Comparison of ENCODE assay signal across 8 cellular contexts in the genomic region with DNA sequence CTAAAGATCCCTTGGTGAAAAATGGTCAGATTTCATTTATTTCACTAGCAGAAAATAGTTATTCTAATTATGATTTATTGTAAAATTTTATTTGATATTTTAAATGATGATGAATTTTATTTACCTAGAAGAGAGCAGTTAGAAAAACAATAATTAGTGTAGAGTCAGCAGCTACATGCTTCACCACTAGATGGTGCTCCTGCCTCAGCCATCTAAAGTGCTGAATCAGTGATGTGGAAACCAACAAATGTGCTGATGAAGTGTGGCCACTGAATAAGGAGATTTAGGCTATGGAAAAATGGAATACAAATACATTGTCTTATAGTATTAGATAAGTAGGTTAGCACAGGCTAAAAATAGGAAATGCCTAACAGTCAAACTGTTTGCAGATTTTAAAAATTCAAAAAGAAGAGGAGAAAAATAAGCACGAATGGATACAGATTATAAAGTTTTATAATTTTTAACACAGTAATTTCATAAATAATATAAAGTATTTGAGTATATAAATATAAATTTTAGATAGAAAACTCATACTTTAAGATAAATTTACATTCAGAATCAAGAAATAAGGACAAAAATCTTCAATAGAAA.
DNase-seq lines count a peak whose midpoint lies in the region; ATAC-seq, FAIRE-seq and TF ChIP-seq lines count a peak whose summit lies in the region.

No MANE protein-coding gene starts in this region.

- DNase-seq in NCI-H1105 treated with DMSO at 0.1 percent for 48 hours (lab: John Stamatoyannopoulos, UW) (peak; percentile 84), head of caudate nucleus (peak; percentile 32 to 92 (median 77)), posterior cingulate gyrus (peak in 8 of 10 donors; percentile 25 to 93 (median 74)), urothelium cell line (ENCODE audit: low spot score) (peak; percentile 29)
- DNase-seq in activated naive CD8-positive, alpha-beta T cell treated with anti-CD3 and anti-CD28 coated beads for 36 hours, result peak; percentile 60

- no peaks in the 10 kb centered on the region for H3K9me2 ChIP-seq in SU-DHL-6 (replicated peaks; ENCODE audit: insufficient read depth, low read length)

- no peaks in the 10 kb centered on the region for H3K27me3 ChIP-seq in SU-DHL-6 (ENCODE audit: low read length)

- no peak overlapping the region for H3K4me2 ChIP-seq in SU-DHL-6 (ENCODE audit: low read depth, low read length, poor library complexity, severe bottlenecking)

- H3K36me3 ChIP-seq in SU-DHL-6 (ENCODE audit: low read length), result no peaks in the 10 kb centered on the region

- intact Hi-C loops in head of caudate nucleus (cut with DNase I) (loop anchor here (5.0 to 10.0 kb wide), 3 partner anchors 122 to 677 kb away; partner anchors contain the start of genes MSL2 and STAG1), posterior cingulate gyrus (cut with DNase I) (loop anchor here (1.0 to 5.0 kb wide), 4 partner anchors 122 to 939 kb away; partner anchors contain the start of genes MSL2 and STAG1)

- no peak for FAIRE-seq in urothelium cell line (lab: Jason Lieb, UNC)

- H3K4me1 Mint-ChIP-seq in activated naive CD8-positive, alpha-beta T cell treated with anti-CD3 and anti-CD28 coated beads for 36 hours, result peaks cover 5% of the 10 kb centered on the region

- H3K9me3 Mint-ChIP-seq in activated naive CD8-positive, alpha-beta T cell treated with anti-CD3 and anti-CD28 coated beads for 36 hours, result no peaks in the 10 kb centered on the region

- H3K4me3 ChIP-seq in GM12875 (ENCODE audit: low read depth, low read length), result no peak overlapping the region
- no peak overlapping the region for H3K4me3 ChIP-seq in SU-DHL-6 (ENCODE audit: insufficient read depth, low read length, poor library complexity, severe bottlenecking)

- peak; percentile 72 for TF ChIP-seq CTCF in GM12875 (IDR thresholded peaks at IDR 0.05; ENCODE audit: borderline replicate concordance, insufficient read depth, low read depth, low read length)
- peak; percentile 93 for TF ChIP-seq CTCF in SU-DHL-6 (IDR thresholded peaks at IDR 0.05; ENCODE audit: insufficient read depth, low read length, poor library complexity, severe bottlenecking)

- no peak overlapping the region for H3K27ac ChIP-seq in SU-DHL-6 (ENCODE audit: low read depth, low read length)

- H3K9ac ChIP-seq in SU-DHL-6 (ENCODE audit: low read length), result no peak overlapping the region

- H3K36me3 Mint-ChIP-seq in activated naive CD8-positive, alpha-beta T cell treated with anti-CD3 and anti-CD28 coated beads for 36 hours, result no peaks in the 10 kb centered on the region

- H3K4me3 Mint-ChIP-seq in activated naive CD8-positive, alpha-beta T cell treated with anti-CD3 and anti-CD28 coated beads for 36 hours, result no peak overlapping the region

- H3K79me2 ChIP-seq in SU-DHL-6 (ENCODE audit: insufficient read depth, low read length), result no peaks in the 10 kb centered on the region

- no peaks in the 10 kb centered on the region for H3K27me3 Mint-ChIP-seq in activated naive CD8-positive, alpha-beta T cell treated with anti-CD3 and anti-CD28 coated beads for 36 hours

- no peaks in the 10 kb centered on the region for H3F3A ChIP-seq in SU-DHL-6 (ENCODE audit: insufficient read depth)

- H3K9me3 ChIP-seq in SU-DHL-6 (ENCODE audit: insufficient read depth, low read length), result no peaks in the 10 kb centered on the region

- no peaks in the 10 kb centered on the region for H4K20me1 ChIP-seq in SU-DHL-6 (ENCODE audit: low read depth, low read length)

- H3K27ac Mint-ChIP-seq in activated naive CD8-positive, alpha-beta T cell treated with anti-CD3 and anti-CD28 coated beads for 36 hours, result no peak overlapping the region

- no peak for ATAC-seq in HG02678 (IDR thresholded peaks at IDR 0.05; ENCODE audit: unreplicated experiment)

- no peak overlapping the region for H2AFZ ChIP-seq in SU-DHL-6 (ENCODE audit: low read depth, low read length, severe bottlenecking)

Comparison
In these comparisons a context has a peak if more than half of its experiments do, and no peak if none do; other contexts are left out.
1. DNase-seq: peak in every context shown above with its lines; median percentile 84 in NCI-H1105 treated with DMSO at 0.1 percent for 48 hours; 77 in head of caudate nucleus; 74 in posterior cingulate gyrus; 60 in activated naive CD8-positive, alpha-beta T cell treated with anti-CD3 and anti-CD28 coated beads for 36 hours; 29 in urothelium cell line.